ENCODE assay signal across 22 cellular contexts in genomic region chr14:64215274-64215673, GRCh38.
"Had no signal": no experiment of that assay in that cellular context is flagged by ENCODE, and none has a peak within 500 bp of the region (broad histone marks: within the 10 kb centered on the region; RNA-seq: fewer than 3 reads in every experiment).

No MANE protein-coding gene starts in this region.

- H3K27ac ChIP-seq: adrenal gland, epithelial cell of prostate, sigmoid colon, spleen, tibial artery, uterus had no signal

- H3K27me3 ChIP-seq: adrenal gland, sigmoid colon, spleen, tibial artery, uterus had no signal

- H3K4me3 Mint-ChIP-seq: activated CD4-positive, alpha-beta T cell treated with anti-CD3 and anti-CD28 coated beads, Interleukin-2, amount 10 ng/mL, durations not matched to agents 24 days and 14 days; activated CD8-positive, alpha-beta T cell treated with anti-CD3 and anti-CD28 coated beads for 36 hours; activated T-cell treated with anti-CD3 and anti-CD28 coated beads, Interleukin-2, amount 50 U/mL, for 4 hours; neural crest cell had no signal

- H3K4me3 ChIP-seq: adrenal gland, sigmoid colon, spleen, tibial artery, uterus had no signal

- H3K4me1 ChIP-seq: tibial artery, uterus had no signal

- H3K27ac Mint-ChIP-seq: activated CD4-positive, alpha-beta T cell treated with anti-CD3 and anti-CD28 coated beads, Interleukin-2, amount 10 ng/mL, durations not matched to agents 24 days and 14 days; activated CD8-positive, alpha-beta T cell treated with anti-CD3 and anti-CD28 coated beads for 36 hours had no signal

- H3K9me3 Mint-ChIP-seq: activated CD4-positive, alpha-beta T cell treated with anti-CD3 and anti-CD28 coated beads, Interleukin-2, amount 10 ng/mL, durations not matched to agents 24 days and 14 days; activated CD8-positive, alpha-beta T cell treated with anti-CD3 and anti-CD28 coated beads for 36 hours; activated T-cell treated with anti-CD3 and anti-CD28 coated beads, Interleukin-2, amount 50 U/mL, for 4 hours; neural crest cell had no signal

- H3K36me3 ChIP-seq: uterus had no signal

- H3K4me1 Mint-ChIP-seq: activated CD4-positive, alpha-beta T cell treated with anti-CD3 and anti-CD28 coated beads, Interleukin-2, amount 10 ng/mL, durations not matched to agents 24 days and 14 days had no signal

- H3K27me3 Mint-ChIP-seq: activated CD4-positive, alpha-beta T cell treated with anti-CD3 and anti-CD28 coated beads, Interleukin-2, amount 10 ng/mL, durations not matched to agents 24 days and 14 days; activated CD8-positive, alpha-beta T cell treated with anti-CD3 and anti-CD28 coated beads for 36 hours had no signal

- DNase-seq: activated CD4-positive, alpha-beta T cell treated with anti-CD3 and anti-CD28 coated beads, Interleukin-2, amount 10 ng/mL, durations not matched to agents 24 days and 14 days; activated CD8-positive, alpha-beta T cell treated with anti-CD3 and anti-CD28 coated beads for 36 hours; activated effector memory CD4-positive, alpha-beta T cell treated with Interleukin-2 at 50 U/mL for 16 hours; activated naive CD4-positive, alpha-beta T cell treated with anti-CD3 and anti-CD28 coated beads, Interleukin-2, amount 50 U/mL, for 16 hours; activated T-cell treated with anti-CD3 and anti-CD28 coated beads, Interleukin-2, amount 50 U/mL, for 4 hours; caudate nucleus; foreskin fibroblast; hypothalamus; islet precursor cell; mammary epithelial cell; sigmoid colon; spleen; stimulated activated CD4-positive, alpha-beta T cell treated with anti-CD3 and anti-CD28 coated beads, Interleukin-4, amount 100 ng/mL, for 4 hours; stimulated activated naive CD4-positive, alpha-beta T cell treated with Interleukin-2 at 50 U/mL for 16 hours; T-helper 1 cell; T1000; tibial artery; uterus had no signal

- H3K9me3 ChIP-seq: adrenal gland, sigmoid colon, spleen, tibial artery, uterus had no signal

- ATAC-seq: activated CD8-positive, alpha-beta T cell treated with anti-CD3 and anti-CD28 coated beads for 36 hours; activated T-cell treated with anti-CD3 and anti-CD28 coated beads, Interleukin-2, amount 50 U/mL, for 4 hours; SK-N-SH treated with all-trans-retinoic acid at 6 μM for 48 hours had no signal
